In genomic region chr15:30904812-30905211, GRCh38 we compare ENCODE assay signal across 9 cellular contexts. TPM values are rescaled to one million over a fixed set of nuclear protein-coding genes. Genes with fewer than 3 reads are reported as not detected.
DNase-seq lines count a peak whose midpoint lies in the region; ATAC-seq and TF ChIP-seq lines count a peak whose summit lies in the region.
"Had no signal": no experiment of that assay in that cellular context is flagged by ENCODE, and none has a peak within 500 bp of the region (broad histone marks: within the 10 kb centered on the region; RNA-seq: fewer than 3 reads in every experiment).

No MANE protein-coding gene starts in this region.

- H2AFZ ChIP-seq in IMR-90 (replicated peaks; ENCODE audit: low read length, poor library complexity) = no peak overlapping the region
- H2AFZ ChIP-seq in neural progenitor cell (replicated peaks) = no peak overlapping the region

- H2BK5ac ChIP-seq in IMR-90 (ENCODE audit: low read depth, low read length, poor library complexity, severe bottlenecking) = no peak overlapping the region

- H3K27me3 ChIP-seq in CD8-positive, alpha-beta T cell (ENCODE audit: insufficient read depth, low read length) = no peaks in the 10 kb centered on the region
- H3K27me3 ChIP-seq in IMR-90 (ENCODE audit: control insufficient read depth, insufficient read depth, low read length) (no peaks in the 10 kb centered on the region), neural progenitor cell (no peaks in the 10 kb centered on the region), SJCRH30 (no peaks in the 10 kb centered on the region)
- H3K27me3 ChIP-seq: foreskin keratinocyte had no signal

- no peak overlapping the region for H2BK120ac ChIP-seq in IMR-90 (ENCODE audit: low read depth, low read length)

- dilution Hi-C loops in IMR-90 (cut with HindIII; ENCODE audit: low sequenced_read_pairs, unreplicated experiment) = no loop called here

- no peak for TF ChIP-seq POLR2A in IMR-90 (IDR thresholded peaks at IDR 0.05; ENCODE audit: low read depth, low read length)

- H3K27ac Mint-ChIP-seq in CD8-positive, alpha-beta T cell = no peak overlapping the region
- H3K27ac Mint-ChIP-seq in central memory CD8-positive, alpha-beta T cell (ENCODE audit: low read depth) = no peak overlapping the region
- H3K27ac Mint-ChIP-seq in neural progenitor cell = no peak overlapping the region

- H2AK9ac ChIP-seq in IMR-90 (replicated peaks; ENCODE audit: low read depth, low read length, poor library complexity) = no peak overlapping the region

- intact Hi-C loops in CD8-positive, alpha-beta T cell (cut with DNase I, micrococcal nuclease) = loop anchor here in 1 of 2 experiments (5.0 kb wide), 1 partner anchor 87 kb away; the partner anchor contains the start of gene MTMR10
- intact Hi-C loops in IMR-90 (cut with micrococcal nuclease) = loop anchor here (2.0 to 10.0 kb wide), 3 partner anchors 224 to 580 kb away; partner anchors contain the start of gene KLF13

- no peak for TF ChIP-seq CTCF in CD8-positive, alpha-beta T cell (IDR thresholded peaks at IDR 0.05)
- TF ChIP-seq CTCF in IMR-90 (conservative IDR thresholded peaks at IDR 0.05; ENCODE audit: low read depth, low read length) (no peak), neural progenitor cell (IDR thresholded peaks at IDR 0.05) (no peak)

- H3K4me3 ChIP-seq in CD8-positive, alpha-beta T cell (ENCODE audit: low read depth, low read length) = no peak overlapping the region
- no peak overlapping the region for H3K4me3 ChIP-seq in IMR-90 (ENCODE audit: insufficient read depth, low read depth, low read length)
- H3K4me3 ChIP-seq in neural progenitor cell = peak overlapping the region; percentile 77
- no peak overlapping the region for H3K4me3 ChIP-seq in SJCRH30

- H3K4me2 ChIP-seq in IMR-90 (ENCODE audit: low read depth, low read length) (peak overlapping the region; percentile 99; the same call in 1 of the 2 replicates), neural progenitor cell (peak overlapping the region; percentile 83)

- no peak overlapping the region for H2AK5ac ChIP-seq in IMR-90 (ENCODE audit: low read depth, low read length)

- no peaks in the 10 kb centered on the region for H3K27me3 Mint-ChIP-seq in CD8-positive, alpha-beta T cell (ENCODE audit: low read depth)
- no peaks in the 10 kb centered on the region for H3K27me3 Mint-ChIP-seq in central memory CD8-positive, alpha-beta T cell
- no peaks in the 10 kb centered on the region for H3K27me3 Mint-ChIP-seq in neural progenitor cell (ENCODE audit: insufficient read depth, low read depth)

- peaks cover 39% of the 10 kb centered on the region for H3K4me1 Mint-ChIP-seq in CD8-positive, alpha-beta T cell (ENCODE audit: low read depth)
- H3K4me1 Mint-ChIP-seq in central memory CD8-positive, alpha-beta T cell = peaks cover 31% of the 10 kb centered on the region
- H3K4me1 Mint-ChIP-seq in neural progenitor cell = peaks cover 8% of the 10 kb centered on the region

- H3K9ac ChIP-seq in IMR-90 (ENCODE audit: low read depth, low read length) = no peak overlapping the region
- no peak overlapping the region for H3K9ac ChIP-seq in neural progenitor cell

- peaks cover 39% of the 10 kb centered on the region for H3K36me3 Mint-ChIP-seq in CD8-positive, alpha-beta T cell
- H3K36me3 Mint-ChIP-seq in central memory CD8-positive, alpha-beta T cell (ENCODE audit: insufficient read depth) = peaks cover 11% of the 10 kb centered on the region
- H3K36me3 Mint-ChIP-seq in neural progenitor cell = peaks cover 14% of the 10 kb centered on the region

- no peak overlapping the region for H3K14ac ChIP-seq in IMR-90 (replicated peaks; ENCODE audit: low read depth, low read length)

- peak overlapping the region; percentile 9 for H3K4me3 Mint-ChIP-seq in CD8-positive, alpha-beta T cell
- H3K4me3 Mint-ChIP-seq in central memory CD8-positive, alpha-beta T cell = peak overlapping the region; percentile 97
- peak overlapping the region; percentile 93 for H3K4me3 Mint-ChIP-seq in neural progenitor cell

- no peak overlapping the region for H3K27ac ChIP-seq in CD8-positive, alpha-beta T cell (ENCODE audit: low read depth, low read length)
- no peak overlapping the region for H3K27ac ChIP-seq in IMR-90 (ENCODE audit: insufficient read depth, low read length)
- H3K27ac ChIP-seq in neural progenitor cell = no peak overlapping the region
- H3K27ac ChIP-seq in SJCRH30 = no peak overlapping the region

- H3K4ac ChIP-seq in IMR-90 (ENCODE audit: low read depth, low read length) = no peak overlapping the region

- POLR2A ChIA-PET in CD8-positive, alpha-beta T cell (lab: Charles Lee) = no interaction called here
- POLR2A ChIA-PET in IMR-90 (lab: Charles Lee; ENCODE audit: unreplicated experiment) = no interaction called here

- H3K79me2 ChIP-seq in neural progenitor cell (ENCODE audit: low read depth) = no peaks in the 10 kb centered on the region

- TSS peak; percentile 90 for BruUV-seq in IMR-90 (replicated peaks; lab: Mats Ljungman, UMichigan)

- no peak overlapping the region for H2BK15ac ChIP-seq in IMR-90 (ENCODE audit: low read depth, low read length)

- in situ Hi-C loops in IMR-90 (cut with MboI; ENCODE audit: low sequenced_read_pairs) = loop anchor here (10.0 kb wide), 1 partner anchor 220 kb away; no protein-coding TSS in a partner anchor

- H3K18ac ChIP-seq in IMR-90 (ENCODE audit: low read depth, low read length) = no peak overlapping the region

- no peak overlapping the region for H3K23ac ChIP-seq in IMR-90 (ENCODE audit: low read depth, low read length)

- peaks cover 6% of the 10 kb centered on the region for H3K4me1 ChIP-seq in CD8-positive, alpha-beta T cell (ENCODE audit: insufficient read depth, low read length)
- H3K4me1 ChIP-seq in IMR-90 (ENCODE audit: control insufficient read depth, insufficient read depth, low read length) (no peaks in the 10 kb centered on the region), neural progenitor cell (peaks cover 7% of the 10 kb centered on the region), SJCRH30 (no peaks in the 10 kb centered on the region)

- no peak overlapping the region for H4K91ac ChIP-seq in IMR-90 (ENCODE audit: insufficient read depth, low read depth, low read length)

- no peak for TF ChIP-seq RAD21 in IMR-90 (IDR thresholded peaks at IDR 0.05; ENCODE audit: low read length)

- 100% methylated on average over 2 of the region's 5 CpGs; no CpG with 5 or more reads in 1 of the 2 experiments for WGBS in IMR-90 (ENCODE audit: extremely low coverage in 2 of 2, insufficient read length in 1 of 2), 2 experiments

- 0 out of 4 replicates have a peak, but pooled peaks cover 0 to 4% of the 10 kb centered on the region in 2 experiments for H3K79me1 ChIP-seq in IMR-90 (ENCODE audit: low read depth in 1 of 2, low read length in 2 of 2)

- H3K9me3 ChIP-seq in CD8-positive, alpha-beta T cell (ENCODE audit: low read length) = no peaks in the 10 kb centered on the region
- no peaks in the 10 kb centered on the region for H3K9me3 ChIP-seq in IMR-90 (ENCODE audit: control insufficient read depth, insufficient read depth, low read length)
- H3K9me3 ChIP-seq in neural progenitor cell (ENCODE audit: low read depth) = no peaks in the 10 kb centered on the region
- no peaks in the 10 kb centered on the region for H3K9me3 ChIP-seq in SJCRH30 (replicated peaks)

- H3K9me1 ChIP-seq in IMR-90 (ENCODE audit: insufficient read depth, low read length) = peaks cover 5% of the 10 kb centered on the region; the same call in 1 of the 2 replicates

- no peak overlapping the region for H4K5ac ChIP-seq in IMR-90 (ENCODE audit: low read depth, low read length)

- peaks cover 18% of the 10 kb centered on the region for H3F3A ChIP-seq in neural progenitor cell (ENCODE audit: low read depth)

- no peak overlapping the region for H4K8ac ChIP-seq in IMR-90 (ENCODE audit: low read depth in 2 of 2, low read length in 2 of 2)

- no peak overlapping the region for H3K56ac ChIP-seq in IMR-90 (ENCODE audit: extremely low read depth, insufficient read depth, low read length)

- peaks cover 2% of the 10 kb centered on the region for H3K9me3 Mint-ChIP-seq in CD8-positive, alpha-beta T cell
- H3K9me3 Mint-ChIP-seq in central memory CD8-positive, alpha-beta T cell = no peaks in the 10 kb centered on the region
- no peaks in the 10 kb centered on the region for H3K9me3 Mint-ChIP-seq in neural progenitor cell

- no peak for DNase-seq in CD8-positive, alpha-beta T cell
- DNase-seq in IMR-90 (no peak), neural progenitor cell (ENCODE audit: low spot score) (no peak), DMS 273 (lab: John Stamatoyannopoulos, UW; ENCODE audit: unreplicated experiment) (no peak), NCI-H1694 (lab: John Stamatoyannopoulos, UW) (no peak), SJCRH30 (no peak)
- DNase-seq in central memory CD8-positive, alpha-beta T cell (ENCODE audit: low spot score in 2 of 2) = no peak
- DNase-seq: foreskin keratinocyte had no signal

- no peak overlapping the region for H2BK20ac ChIP-seq in IMR-90 (ENCODE audit: low read depth, low read length)

- H4K20me1 ChIP-seq in IMR-90 (ENCODE audit: insufficient read depth, low read length) = no peaks in the 10 kb centered on the region
- no peaks in the 10 kb centered on the region for H4K20me1 ChIP-seq in neural progenitor cell (ENCODE audit: low read depth)

- ATAC-seq in CD8-positive, alpha-beta T cell = no peak
- ATAC-seq in IMR-90 (ENCODE audit: low read depth) (no peak), GM18909 (IDR thresholded peaks at IDR 0.05; ENCODE audit: poor library complexity, unreplicated experiment) (no peak)
- no peak for ATAC-seq in central memory CD8-positive, alpha-beta T cell (replicated peaks; ENCODE audit: extremely low read depth, poor library complexity, severe bottlenecking)
- ATAC-seq: foreskin keratinocyte had no signal

- CTCF ChIA-PET in CD8-positive, alpha-beta T cell (lab: Charles Lee) = no interaction called here
- CTCF ChIA-PET in IMR-90 (lab: Yijun Ruan, JAX) = no interaction called here

- no peaks in the 10 kb centered on the region for H3K36me3 ChIP-seq in CD8-positive, alpha-beta T cell (ENCODE audit: insufficient read depth, low read length)
- H3K36me3 ChIP-seq in IMR-90 (ENCODE audit: control insufficient read depth, insufficient read depth, low read length) (peaks cover 6% of the 10 kb centered on the region; the same call in 1 of the 2 replicates), neural progenitor cell (peaks cover 5% of the 10 kb centered on the region), SJCRH30 (peaks cover 4% of the 10 kb centered on the region; the same call in 1 of the 2 replicates)

TF ChIP-seq in IMR-90, 13 proteins besides CTCF, POLR2A, EP300 and RAD21 (continues in another document):
- TF ChIP-seq MXI1 (IDR thresholded peaks at IDR 0.05; ENCODE audit: borderline replicate concordance, low read depth, low read length) (no peak), BHLHE40 (IDR thresholded peaks at IDR 0.05; ENCODE audit: low read depth, low read length) (no peak), RFX5 (IDR thresholded peaks at IDR 0.05; ENCODE audit: low read depth, low read length) (no peak), CEBPB (IDR thresholded peaks at IDR 0.05; ENCODE audit: low read depth, low read length) (no peak)

RNA-seq across cellular contexts. Expression of gene FAN1, which starts 1.1 kb away (rescaled TPM):
- 1 to 10 TPM; 6.7 to 7.6 TPM for total RNA-seq in CD8-positive, alpha-beta T cell
- total RNA-seq in IMR-90 (2012; rRNA removed) = 12.4 and 15.0 TPM in 2 replicates
- polyA plus RNA-seq in IMR-90 (2012; rRNA removed) = 5.9 and 7.6 TPM in 2 replicates
- 1.8 and 4.4 TPM in 2 replicates for polyA plus RNA-seq in IMR-90 (2012; cell fraction: cytosol; rRNA removed)
- polyA plus RNA-seq in IMR-90 (2012; cell fraction: nucleus; rRNA removed; ENCODE audit: low replicate concordance) = 24.8 and 28.2 TPM in 2 replicates
- 32.0 and 35.3 TPM in 2 replicates for total RNA-seq in neural progenitor cell (ENCODE audit: low replicate concordance)
- total RNA-seq in SJCRH30 (2014; rRNA removed; shearing (Covaris generic)) = 21.5 TPM in 2 replicates

Comparison
In these comparisons a context has a peak if more than half of its experiments do, and no peak if none do; other contexts are left out.
1. H3K4me3 Mint-ChIP-seq: peak in every context shown above with its lines; median percentile 97 in central memory CD8-positive, alpha-beta T cell; 93 in neural progenitor cell; 9 in CD8-positive, alpha-beta T cell.